In the genomic region with DNA sequence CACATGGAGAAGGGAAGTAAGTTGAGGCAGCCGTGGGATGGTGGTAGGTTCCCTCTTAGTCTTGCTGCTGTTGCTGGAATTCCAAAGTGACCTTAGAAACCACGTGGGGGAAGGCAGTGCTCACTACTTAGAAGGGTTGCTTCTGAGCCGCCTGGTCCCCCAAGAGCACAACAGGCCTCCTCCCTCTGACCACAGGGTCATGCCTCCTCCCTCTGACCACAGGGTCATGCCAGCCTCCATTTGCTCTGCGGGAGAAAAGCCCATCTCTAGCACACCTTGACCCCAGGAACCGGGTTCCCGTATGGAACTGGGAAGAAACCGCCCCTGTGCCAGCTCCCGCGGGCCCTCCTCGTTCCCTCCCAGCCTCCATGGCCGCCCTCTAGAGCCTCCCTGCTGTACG, we compare ENCODE assay signal across 30 cellular contexts.
"Had no signal": no experiment of that assay in that cellular context is flagged by ENCODE, and none has a peak within 500 bp of the region (broad histone marks: within the 10 kb centered on the region; RNA-seq: fewer than 3 reads in every experiment).

No MANE protein-coding gene starts in this region.

- H3K27me3 ChIP-seq: pancreas, spleen, uterus had no signal

- H3K9me3 ChIP-seq: left lung, lower lobe of right lung, pancreas, prostate gland, sigmoid colon, spleen, tibial nerve, uterus had no signal

- H3K27ac ChIP-seq: left lung, lower lobe of right lung, pancreas, prostate gland, sigmoid colon, spleen, tibial nerve, uterus had no signal

- H3K4me1 ChIP-seq: left lung, pancreas, prostate gland had no signal

- H3K4me3 Mint-ChIP-seq: immature natural killer cell; mesothelial cell of epicardium; naive B cell; natural killer cell; nephron progenitor cell; stimulated activated memory B cell treated with anti-CD40 and anti-IgM and Interleukin-4, amounts not matched to agents 10 μg/mL and 1 μg/mL and 100 μg/mL, for 72 hours; stimulated activated naive CD8-positive, alpha-beta T cell treated with anti-CD3 and anti-CD28 coated beads, Interleukin-15, amount 100 ng/mL, for 72 hours; type B pancreatic cell had no signal

- H3K36me3 Mint-ChIP-seq: immature natural killer cell; mesothelial cell of epicardium; naive B cell; natural killer cell; stimulated activated memory B cell treated with anti-CD40 and anti-IgM and Interleukin-4, amounts not matched to agents 10 μg/mL and 1 μg/mL and 100 μg/mL, for 72 hours; type B pancreatic cell had no signal

- H3K27ac Mint-ChIP-seq: mesothelial cell of epicardium; naive B cell; natural killer cell; nephron progenitor cell; stimulated activated memory B cell treated with anti-CD40 and anti-IgM and Interleukin-4, amounts not matched to agents 10 μg/mL and 1 μg/mL and 100 μg/mL, for 72 hours; stimulated activated naive CD8-positive, alpha-beta T cell treated with anti-CD3 and anti-CD28 coated beads, Interleukin-15, amount 100 ng/mL, for 72 hours; type B pancreatic cell had no signal

- H3K9me3 Mint-ChIP-seq: immature natural killer cell; mesothelial cell of epicardium; naive B cell; natural killer cell; nephron progenitor cell; stimulated activated memory B cell treated with anti-CD40 and anti-IgM and Interleukin-4, amounts not matched to agents 10 μg/mL and 1 μg/mL and 100 μg/mL, for 72 hours; stimulated activated naive CD8-positive, alpha-beta T cell treated with anti-CD3 and anti-CD28 coated beads, Interleukin-15, amount 100 ng/mL, for 72 hours; type B pancreatic cell had no signal

- H3K4me3 ChIP-seq: left lung, lower lobe of right lung, pancreas, prostate gland, sigmoid colon, spleen, tibial nerve, uterus had no signal

- FAIRE-seq: islet of Langerhans, kidney, pancreas, small intestine had no signal

- H3K36me3 ChIP-seq: left lung, lower lobe of right lung, pancreas, prostate gland, sigmoid colon, spleen, tibial nerve, uterus had no signal

- DNase-seq: hypothalamus; immature natural killer cell; kidney; left colon; left lung; lower lobe of right lung; mammary epithelial cell; mesendoderm; naive B cell; natural killer cell; nephron progenitor cell; nucleus accumbens; pancreas; posterior cingulate gyrus; retina; right cardiac atrium; sigmoid colon; small intestine; spleen; stimulated activated CD4-positive, alpha-beta T cell treated with anti-CD3 and anti-CD28 coated beads, Interleukin-4, amount 100 ng/mL, for 24 hours; stimulated activated naive CD4-positive, alpha-beta T cell treated with Interleukin-2 at 50 U/mL for 16 hours; stimulated activated naive CD8-positive, alpha-beta T cell treated with anti-CD3 and anti-CD28 coated beads, Interleukin-15, amount 100 ng/mL, for 72 hours; substantia nigra; uterus had no signal

- H3K27me3 Mint-ChIP-seq: naive B cell; stimulated activated memory B cell treated with anti-CD40 and anti-IgM and Interleukin-4, amounts not matched to agents 10 μg/mL and 1 μg/mL and 100 μg/mL, for 72 hours; stimulated activated naive CD8-positive, alpha-beta T cell treated with anti-CD3 and anti-CD28 coated beads, Interleukin-15, amount 100 ng/mL, for 72 hours; type B pancreatic cell had no signal

- ATAC-seq: left colon; left lung; lower lobe of right lung; natural killer cell; pancreas; right cardiac atrium; stimulated activated memory B cell treated with anti-CD40 and anti-IgM and Interleukin-4, amounts not matched to agents 10 μg/mL and 1 μg/mL and 100 μg/mL, for 72 hours; stimulated activated naive CD8-positive, alpha-beta T cell treated with anti-CD3 and anti-CD28 coated beads, Interleukin-15, amount 100 ng/mL, for 72 hours had no signal
